17 cellular contexts compared by ENCODE assay signal in genomic region chr2:9276901-9277455, GRCh38.
DNase-seq lines count a peak whose midpoint lies in the region; ATAC-seq and TF ChIP-seq lines count a peak whose summit lies in the region.
"Had no signal": no experiment of that assay in that cellular context is flagged by ENCODE, and none has a peak within 500 bp of the region (broad histone marks: within the 10 kb centered on the region; RNA-seq: fewer than 3 reads in every experiment).

No MANE protein-coding gene starts in this region.

- H3K9me3 ChIP-seq in BE2C (no peaks in the 10 kb centered on the region), osteoblast (ENCODE audit: low read depth, low read length) (no peaks in the 10 kb centered on the region)
- H3K9me3 ChIP-seq: HAP-1 had no signal

- ATAC-seq in HG03097 (IDR thresholded peaks at IDR 0.05; ENCODE audit: low FRiP score, unreplicated experiment): no peak

- H3K9me3 Mint-ChIP-seq in Calu3 (ENCODE audit: low read depth, unreplicated experiment) (peaks cover 5% of the 10 kb centered on the region), brain (peaks cover 6 to 13% (median 12%) of the 10 kb centered on the region in 5 experiments)

- no peak overlapping the region for H3K4me3 Mint-ChIP-seq in Calu3 (ENCODE audit: low read depth, unreplicated experiment)
- H3K4me3 Mint-ChIP-seq in brain: no peak overlapping the region
- H3K4me3 Mint-ChIP-seq: CD4-positive, CD25-positive, alpha-beta regulatory T cell had no signal

- CTCF ChIA-PET in Calu3 (lab: Charles Lee): no interaction called here

- peaks cover 68% of the 10 kb centered on the region for H3K4me1 Mint-ChIP-seq in Calu3 (ENCODE audit: low read depth, unreplicated experiment)
- peaks cover 81% of the 10 kb centered on the region for H3K4me1 Mint-ChIP-seq in brain
- H3K4me1 Mint-ChIP-seq: CD4-positive, CD25-positive, alpha-beta regulatory T cell had no signal

- H3K36me3 ChIP-seq in BE2C: no peaks in the 10 kb centered on the region
- H3K36me3 ChIP-seq in osteoblast (ENCODE audit: insufficient read depth, low read length): peaks cover 10% of the 10 kb centered on the region
- H3K36me3 ChIP-seq: HAP-1 had no signal

- peak overlapping the region; percentile 21 for H3K4me2 ChIP-seq in osteoblast (ENCODE audit: insufficient read depth, low read length)

- H3K27ac ChIP-seq in osteoblast (ENCODE audit: low read depth, low read length): no peak overlapping the region

- H3K4me3 ChIP-seq in BE2C (ENCODE audit: low read depth, low read length) (no peak overlapping the region), osteoblast (ENCODE audit: insufficient read depth, low read length) (no peak overlapping the region)
- H3K4me3 ChIP-seq: HAP-1 had no signal

- H2AFZ ChIP-seq in osteoblast (ENCODE audit: low read length): no peak overlapping the region

- peaks cover 8% of the 10 kb centered on the region for H3K4me1 ChIP-seq in BE2C
- peaks cover 10% of the 10 kb centered on the region for H3K4me1 ChIP-seq in osteoblast (ENCODE audit: insufficient read depth, low read length)
- H3K4me1 ChIP-seq: HAP-1 had no signal

- BruUV-seq in Calu3 (replicated peaks; lab: Mats Ljungman, UMichigan): no TSS peak

- TF ChIP-seq CTCF in BE2C (IDR thresholded peaks at IDR 0.05; ENCODE audit: low read depth, low read length): no peak
- no peak for TF ChIP-seq CTCF in Calu3 (IDR thresholded peaks at IDR 0.05; ENCODE audit: unreplicated experiment)
- no peak for TF ChIP-seq CTCF in brain (conservative IDR thresholded peaks at IDR 0.05)
- no peak for TF ChIP-seq CTCF in osteoblast (IDR thresholded peaks at IDR 0.05; ENCODE audit: extremely low read depth, low read depth, low read length)

- H3K27ac Mint-ChIP-seq in Calu3 (ENCODE audit: unreplicated experiment) (peak overlapping the region; percentile 23), brain (peak overlapping the region in 3 of 5 experiments; percentile 20 to 72 (median 42))

- peaks cover 94% of the 10 kb centered on the region for H3K79me2 ChIP-seq in osteoblast (ENCODE audit: insufficient read depth, low read length)

- H3K27me3 Mint-ChIP-seq in Calu3 (ENCODE audit: unreplicated experiment): no peaks in the 10 kb centered on the region
- peaks cover 2% of the 10 kb centered on the region for H3K27me3 Mint-ChIP-seq in brain

- H3K36me3 Mint-ChIP-seq in Calu3 (ENCODE audit: insufficient read depth, unreplicated experiment) (peaks cover 36% of the 10 kb centered on the region), brain (peaks cover 17% of the 10 kb centered on the region)
- H3K36me3 Mint-ChIP-seq: CD4-positive, CD25-positive, alpha-beta regulatory T cell had no signal

- H3K27me3 ChIP-seq in BE2C (no peaks in the 10 kb centered on the region), osteoblast (ENCODE audit: insufficient read depth, low read length) (no peaks in the 10 kb centered on the region)

- intact Hi-C loops in Calu3 (cut with micrococcal nuclease; ENCODE audit: unreplicated experiment): no loop called here

- DNase-seq in BE2C (peak; percentile 46), Calu3 (no peak), osteoblast (ENCODE audit: insufficient read length, low spot score, missing footprints) (no peak), Ammon's horn (ENCODE audit: low spot score) (no peak), hepatic stellate cell (ENCODE audit: low spot score) (no peak)
- DNase-seq: ACHN; CD4-positive, CD25-positive, alpha-beta regulatory T cell; COR-L47; NCI-H1092 treated with DMSO at 0.1 percent for 48 hours; NCI-H146; NCI-H2081; NCI-H2171 treated with DMSO at 0.1 percent for 48 hours; NCI-H446 treated with DMSO at 0.1 percent for 48 hours; SHP77 had no signal

- H4K20me1 ChIP-seq in osteoblast (ENCODE audit: insufficient read depth, low read length): peaks cover 2% of the 10 kb centered on the region
